In the genomic region with DNA sequence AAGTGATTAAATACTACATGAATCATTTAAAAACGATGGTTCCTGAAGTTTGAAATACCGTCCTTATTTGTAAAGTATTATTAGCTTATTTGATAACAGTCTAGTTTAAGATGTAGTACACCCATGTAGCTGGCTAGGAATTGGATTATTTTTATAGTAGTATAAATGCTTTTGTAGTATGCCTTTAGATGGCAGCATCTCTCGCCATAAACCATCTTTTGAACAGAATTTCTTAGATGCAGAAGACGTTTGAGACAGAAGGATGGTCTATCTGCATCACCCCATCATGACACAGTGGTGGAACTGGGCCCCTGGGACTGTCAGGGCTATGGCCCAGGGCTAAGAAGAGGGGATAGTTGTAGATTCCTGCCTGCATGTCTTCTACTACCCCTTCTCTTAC, we compare ENCODE assay signal across 18 cellular contexts.
DNase-seq lines count a peak whose midpoint lies in the region; ATAC-seq, FAIRE-seq and TF ChIP-seq lines count a peak whose summit lies in the region.
"Had no signal": no experiment of that assay in that cellular context is flagged by ENCODE, and none has a peak within 500 bp of the region (broad histone marks: within the 10 kb centered on the region; RNA-seq: fewer than 3 reads in every experiment).

No MANE protein-coding gene starts in this region.

- no peak overlapping the region for H3K4me3 Mint-ChIP-seq in type B pancreatic cell
- no peak overlapping the region for H3K4me3 Mint-ChIP-seq in glutamatergic neuron (ENCODE audit: unreplicated experiment)
- H3K4me3 Mint-ChIP-seq: activated CD4-positive, alpha-beta memory T cell treated with anti-CD3 and anti-CD28 coated beads, Interleukin-2, amount 10 ng/mL, durations not matched to agents 7 days and 5 days; CD4-positive, CD25-positive, alpha-beta regulatory T cell; stimulated activated naive B cell treated with anti-CD40 and anti-IgM and Interleukin-4, amounts not matched to agents 10 μg/mL and 1 μg/mL and 100 μg/mL, for 72 hours; T-cell had no signal

- H3K9me3 Mint-ChIP-seq in type B pancreatic cell: no peaks in the 10 kb centered on the region
- peaks cover 2% of the 10 kb centered on the region for H3K9me3 Mint-ChIP-seq in glutamatergic neuron (ENCODE audit: unreplicated experiment)
- H3K9me3 Mint-ChIP-seq: activated CD4-positive, alpha-beta memory T cell treated with anti-CD3 and anti-CD28 coated beads, Interleukin-2, amount 10 ng/mL, durations not matched to agents 7 days and 5 days; activated naive CD4-positive, alpha-beta T cell treated with anti-CD3 and anti-CD28 coated beads, Interleukin-2, amount 50 U/mL, for 72 hours; stimulated activated naive B cell treated with anti-CD40 and anti-IgM and Interleukin-4, amounts not matched to agents 10 μg/mL and 1 μg/mL and 100 μg/mL, for 72 hours; T-cell had no signal

- peak overlapping the region; percentile 38 for H3K27ac Mint-ChIP-seq in type B pancreatic cell
- no peak overlapping the region for H3K27ac Mint-ChIP-seq in glutamatergic neuron (ENCODE audit: unreplicated experiment)
- H3K27ac Mint-ChIP-seq: activated CD4-positive, alpha-beta memory T cell treated with anti-CD3 and anti-CD28 coated beads, Interleukin-2, amount 10 ng/mL, durations not matched to agents 7 days and 5 days; activated naive CD4-positive, alpha-beta T cell treated with anti-CD3 and anti-CD28 coated beads, Interleukin-2, amount 50 U/mL, for 72 hours; CD4-positive, CD25-positive, alpha-beta regulatory T cell; stimulated activated naive B cell treated with anti-CD40 and anti-IgM and Interleukin-4, amounts not matched to agents 10 μg/mL and 1 μg/mL and 100 μg/mL, for 72 hours; T-cell had no signal

- peak overlapping the region; percentile 81 to 89 for H3K27ac ChIP-seq in right atrium auricular region
- no peak overlapping the region for H3K27ac ChIP-seq in VCaP
- no peak overlapping the region for H3K27ac ChIP-seq in foreskin keratinocyte
- H3K27ac ChIP-seq: pancreas had no signal

- intact Hi-C loops in left ventricle myocardium superior (cut with micrococcal nuclease): no loop called here

- DNase-seq in right atrium auricular region (ENCODE audit: low spot score): no peak
- no peak for DNase-seq in left ventricle myocardium superior
- DNase-seq in foreskin keratinocyte: no peak
- DNase-seq in type B pancreatic cell (ENCODE audit: extremely low spot score, unreplicated experiment): no peak
- DNase-seq in glutamatergic neuron: no peak
- DNase-seq in HCEC 1CT: no peak
- no peak for DNase-seq in D721Med (ENCODE audit: insufficient read length, low spot score)
- DNase-seq: activated CD4-positive, alpha-beta memory T cell treated with anti-CD3 and anti-CD28 coated beads, Interleukin-2, amount 10 ng/mL, durations not matched to agents 7 days and 5 days; mammary epithelial cell; NCI-H1105; NK-92 treated with Interleukin-12 subunit alpha and Interleukin-12 subunit beta, amount 100 ng/mL, for 24 hours; pancreas; stimulated activated CD4-positive, alpha-beta T cell treated with anti-CD3 and anti-CD28 coated beads, Interleukin-2, amount 100 ng/mL, for 24 hours; stimulated activated naive B cell treated with anti-CD40 and anti-IgM and Interleukin-4, amounts not matched to agents 10 μg/mL and 1 μg/mL and 100 μg/mL, for 72 hours; T-cell had no signal

- H3K4me1 ChIP-seq in right atrium auricular region (peaks cover 0 to 94% of the 10 kb centered on the region in 2 donors), foreskin keratinocyte (peaks cover 46% of the 10 kb centered on the region)
- H3K4me1 ChIP-seq: pancreas had no signal

- no peaks in the 10 kb centered on the region for H3K9me3 ChIP-seq in right atrium auricular region
- H3K9me3 ChIP-seq: pancreas had no signal

- no peak for TF ChIP-seq CTCF in right atrium auricular region (IDR thresholded peaks at IDR 0.05)
- peak; percentile 26; the same call in 1 of the 2 replicates for TF ChIP-seq CTCF in VCaP (conservative IDR thresholded peaks at IDR 0.05)
- TF ChIP-seq CTCF in foreskin keratinocyte (conservative IDR thresholded peaks at IDR 0.05): peak; percentile 32
- TF ChIP-seq CTCF in type B pancreatic cell (conservative IDR thresholded peaks at IDR 0.05): no peak
- no peak for TF ChIP-seq CTCF in glutamatergic neuron (IDR thresholded peaks at IDR 0.05; ENCODE audit: partially characterized antibody, unreplicated experiment)
- TF ChIP-seq CTCF in D721Med (IDR thresholded peaks at IDR 0.05; ENCODE audit: insufficient read depth, missing control alignments): no peak

- H3K4me3 ChIP-seq in right atrium auricular region: no peak overlapping the region
- H3K4me3 ChIP-seq: pancreas had no signal

- H3K36me3 Mint-ChIP-seq in type B pancreatic cell: peaks cover 19% of the 10 kb centered on the region
- H3K36me3 Mint-ChIP-seq in glutamatergic neuron (ENCODE audit: unreplicated experiment): no peaks in the 10 kb centered on the region
- H3K36me3 Mint-ChIP-seq: activated naive CD4-positive, alpha-beta T cell treated with anti-CD3 and anti-CD28 coated beads, Interleukin-2, amount 50 U/mL, for 72 hours; CD4-positive, CD25-positive, alpha-beta regulatory T cell; stimulated activated naive B cell treated with anti-CD40 and anti-IgM and Interleukin-4, amounts not matched to agents 10 μg/mL and 1 μg/mL and 100 μg/mL, for 72 hours; T-cell had no signal

- no peaks in the 10 kb centered on the region for H3K36me3 ChIP-seq in right atrium auricular region
- H3K36me3 ChIP-seq: pancreas had no signal

- H3K27me3 ChIP-seq in right atrium auricular region (no peaks in the 10 kb centered on the region), foreskin keratinocyte (no peaks in the 10 kb centered on the region)
- H3K27me3 ChIP-seq: pancreas had no signal

- no peak for FAIRE-seq in D721Med (lab: Jason Lieb, UNC)
- FAIRE-seq: pancreas had no signal

- H3K4me1 Mint-ChIP-seq in type B pancreatic cell (ENCODE audit: unreplicated experiment): peaks cover 59% of the 10 kb centered on the region
- H3K4me1 Mint-ChIP-seq in glutamatergic neuron (ENCODE audit: low read depth, unreplicated experiment): peaks cover 34% of the 10 kb centered on the region
- H3K4me1 Mint-ChIP-seq: CD4-positive, CD25-positive, alpha-beta regulatory T cell; stimulated activated naive B cell treated with anti-CD40 and anti-IgM and Interleukin-4, amounts not matched to agents 10 μg/mL and 1 μg/mL and 100 μg/mL, for 72 hours had no signal

- ATAC-seq in left ventricle myocardium superior (no peak), foreskin keratinocyte (no peak)
- ATAC-seq: activated naive CD4-positive, alpha-beta T cell treated with anti-CD3 and anti-CD28 coated beads, Interleukin-2, amount 50 U/mL, for 72 hours; stimulated activated naive B cell treated with anti-CD40 and anti-IgM and Interleukin-4, amounts not matched to agents 10 μg/mL and 1 μg/mL and 100 μg/mL, for 72 hours had no signal

- H3K27me3 Mint-ChIP-seq in type B pancreatic cell (no peaks in the 10 kb centered on the region), glutamatergic neuron (ENCODE audit: unreplicated experiment) (no peaks in the 10 kb centered on the region)
- H3K27me3 Mint-ChIP-seq: T-cell had no signal

Comparison
In these comparisons a context has a peak if more than half of its experiments do, and no peak if none do; other contexts are left out.
1. H3K27ac ChIP-seq: peak in right atrium auricular region (2 of 2); none in VCaP (single experiment) and foreskin keratinocyte (single experiment).
2. CTCF ChIP-seq: peak in VCaP (single experiment) and foreskin keratinocyte (single experiment); none in right atrium auricular region (0 of 2), type B pancreatic cell (single experiment), glutamatergic neuron (single experiment) and D721Med (single experiment).